9 cellular contexts compared by ENCODE assay signal in the genomic region with DNA sequence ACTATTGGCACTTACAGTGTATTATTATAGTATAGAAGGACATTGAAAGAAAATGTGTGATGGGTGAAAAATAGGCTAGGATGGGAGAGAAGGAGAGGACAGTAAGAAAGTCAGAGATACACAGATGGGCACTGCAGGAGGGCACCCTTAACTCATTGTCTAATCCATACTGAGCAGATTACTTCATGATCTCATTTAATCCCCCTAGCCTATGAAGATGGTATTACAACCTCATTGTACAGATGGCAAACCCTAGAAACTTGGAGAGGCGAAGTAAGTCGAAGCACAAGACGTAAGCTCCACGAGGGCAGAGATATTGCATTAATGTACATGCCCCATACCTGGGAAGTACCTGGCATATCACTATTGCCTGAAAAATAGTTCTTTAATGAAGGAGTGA.
DNase-seq lines count a peak whose midpoint lies in the region; ATAC-seq, FAIRE-seq and TF ChIP-seq lines count a peak whose summit lies in the region.
"Had no signal": no experiment of that assay in that cellular context is flagged by ENCODE, and none has a peak within 500 bp of the region (broad histone marks: within the 10 kb centered on the region; RNA-seq: fewer than 3 reads in every experiment).

No MANE protein-coding gene starts in this region.

- no peaks in the 10 kb centered on the region for H4K20me1 ChIP-seq in H1 (replicated peaks in 1 of 2; ENCODE audit: control insufficient read depth in 1 of 2, insufficient read depth in 2 of 2, low read length in 2 of 2)

- H2AFZ ChIP-seq in H1 (ENCODE audit: low read length): no peak overlapping the region

- DNase-seq in LoVo (ENCODE audit: low spot score) (peak; percentile 4), H1 (ENCODE audit: low read depth in 1 of 2, low spot score in 2 of 2) (no peak), occipital lobe (lab: John Stamatoyannopoulos, UW) (no peak), NCI-H1048 (lab: John Stamatoyannopoulos, UW) (no peak)
- DNase-seq in T-helper 2 cell treated with Interferon-gamma antibody and Interleukin-4, amounts not matched to agents 5 μg/mL and 100 μg/mL, for 36 hours (ENCODE audit: low spot score): no peak
- DNase-seq: activated CD8-positive, alpha-beta memory T cell treated with anti-CD3 and anti-CD28 coated beads, Interleukin-2, amount 50 U/mL, for 48 hours had no signal

- no peak overlapping the region for H3K9ac ChIP-seq in H1 (replicated peaks in 1 of 4; ENCODE audit: extremely low read depth in 1 of 4, low read depth in 3 of 4, low read length in 3 of 4)

- WGBS in H1 (ENCODE audit: extremely low coverage in 1 of 2, insufficient coverage in 1 of 2, insufficient read length in 1 of 2, insufficient replicate concordance in 2 of 2, low coverage in 1 of 2, low lambda C conversion rate in 2 of 2, missing lambda C conversion rate in 1 of 2), 2 experiments: 81% methylated on average over 4 of the region's 4 CpGs; no CpG with 5 or more reads in 1 of the 2 experiments

- no peaks in the 10 kb centered on the region for H3K4me1 ChIP-seq in H1 (replicated peaks in 1 of 4; ENCODE audit: control insufficient read depth in 3 of 4, insufficient read depth in 4 of 4, low read length in 3 of 4)

- peak; percentile 23; a peak in 1 of 4 replicates for TF ChIP-seq RAD21 in H1 (IDR thresholded peaks at IDR 0.05 in 1 of 2, conservative IDR thresholded peaks at IDR 0.05 in 1 of 2; ENCODE audit: low read depth in 2 of 2, low read length in 2 of 2)

- H2BK120ac ChIP-seq in H1 (replicated peaks; ENCODE audit: low read depth, low read length): no peak overlapping the region

- H3K27ac ChIP-seq in 22Rv1: no peak overlapping the region
- no peak overlapping the region for H3K27ac ChIP-seq in H1 (ENCODE audit: low read depth, low read length)

- no peaks in the 10 kb centered on the region for H3K36me3 Mint-ChIP-seq in T-helper 2 cell treated with Interferon-gamma antibody and Interleukin-4, amounts not matched to agents 5 μg/mL and 100 μg/mL, for 36 hours (ENCODE audit: low read depth)

- CTCF ChIA-PET in H1 (lab: Charles Lee; ENCODE audit: partially characterized antibody): interaction anchor here (0.5 to 3.5 kb wide), 18 partner anchors 9 to 419 kb away, joined by 3 to 26 read pairs (median 3); no protein-coding TSS in a partner anchor

- H2BK15ac ChIP-seq in H1 (ENCODE audit: low read length): no peak overlapping the region

- no peaks in the 10 kb centered on the region for H3K27me3 Mint-ChIP-seq in T-helper 2 cell treated with Interferon-gamma antibody and Interleukin-4, amounts not matched to agents 5 μg/mL and 100 μg/mL, for 36 hours (ENCODE audit: low read depth)

- no peak overlapping the region for H3K14ac ChIP-seq in H1 (ENCODE audit: insufficient read length)

- TF ChIP-seq EP300 in H1 (IDR thresholded peaks at IDR 0.05; ENCODE audit: borderline replicate concordance in 1 of 2, low read depth in 2 of 2, low read length in 2 of 2): no peak

- H4K8ac ChIP-seq in H1 (ENCODE audit: extremely low read depth, insufficient read depth, low read length): no peak overlapping the region

- no peaks in the 10 kb centered on the region for H3K4me1 Mint-ChIP-seq in T-helper 2 cell treated with Interferon-gamma antibody and Interleukin-4, amounts not matched to agents 5 μg/mL and 100 μg/mL, for 36 hours (ENCODE audit: low read depth)

- H3K23ac ChIP-seq in H1 (ENCODE audit: insufficient read length): no peak overlapping the region

- peak; percentile 44 for TF ChIP-seq CTCF in 22Rv1 (IDR thresholded peaks at IDR 0.05)
- TF ChIP-seq CTCF in GM12874 (IDR thresholded peaks at IDR 0.05; ENCODE audit: insufficient read depth, low read depth, low read length): peak; percentile 36; the same call in 1 of the 2 replicates
- TF ChIP-seq CTCF in H1 (IDR thresholded peaks at IDR 0.05; ENCODE audit: control extremely low read depth in 1 of 3, insufficient read depth in 1 of 3, low read depth in 1 of 3, low read length in 3 of 3): peak in 1 of 3 experiments; percentile 53; a peak in 1 of 4 replicates

- no peaks in the 10 kb centered on the region for H3K79me2 ChIP-seq in H1 (ENCODE audit: control insufficient read depth in 1 of 2, insufficient read depth in 2 of 2, low read length in 2 of 2)

- H2BK5ac ChIP-seq in H1 (ENCODE audit: low read depth, low read length): no peak overlapping the region

- H3K18ac ChIP-seq in H1 (ENCODE audit: extremely low read depth, low read length): no peak overlapping the region

- H3K27ac Mint-ChIP-seq in T-helper 2 cell treated with Interferon-gamma antibody and Interleukin-4, amounts not matched to agents 5 μg/mL and 100 μg/mL, for 36 hours: no peak overlapping the region

- no peaks in the 10 kb centered on the region for H3K9me3 ChIP-seq in H1 (ENCODE audit: insufficient read depth in 2 of 2, low read depth in 1 of 2, low read length in 1 of 2)

- no peak overlapping the region for H3K4ac ChIP-seq in H1 (replicated peaks; ENCODE audit: insufficient read length, low read depth, low read length)

- no peak overlapping the region for H4K5ac ChIP-seq in H1 (ENCODE audit: insufficient read length, low read depth, low read length)

- no peak overlapping the region for H3K4me3 ChIP-seq in H1 (ENCODE audit: extremely low read depth in 1 of 4, insufficient read depth in 2 of 4, low read depth in 3 of 4, low read length in 4 of 4)

- H3K27me3 ChIP-seq in H1 (replicated peaks in 1 of 4; ENCODE audit: control insufficient read depth in 3 of 4, extremely low read depth in 1 of 4, insufficient read depth in 3 of 4, low read length in 3 of 4): no peaks in the 10 kb centered on the region

- no peaks in the 10 kb centered on the region for H3K9me3 Mint-ChIP-seq in T-helper 2 cell treated with Interferon-gamma antibody and Interleukin-4, amounts not matched to agents 5 μg/mL and 100 μg/mL, for 36 hours

- no peak overlapping the region for H2BK12ac ChIP-seq in H1 (ENCODE audit: low read depth, low read length)

- no peak overlapping the region for H3K4me3 Mint-ChIP-seq in T-helper 2 cell treated with Interferon-gamma antibody and Interleukin-4, amounts not matched to agents 5 μg/mL and 100 μg/mL, for 36 hours

- TF ChIP-seq POLR2A in H1 (IDR thresholded peaks at IDR 0.05; ENCODE audit: control extremely low read depth in 1 of 2, low read depth in 2 of 2, low read length in 2 of 2): no peak

- no peak overlapping the region for H3K56ac ChIP-seq in H1 (replicated peaks; ENCODE audit: insufficient read length, low read depth, low read length)

- POLR2A ChIA-PET in H1 (lab: Charles Lee; ENCODE audit: partially characterized antibody): no interaction called here

- no peaks in the 10 kb centered on the region; the same call in 1 of the 2 replicates for H3K23me2 ChIP-seq in H1 (ENCODE audit: low read depth, low read length)

- no peak overlapping the region for H3K4me2 ChIP-seq in H1 (ENCODE audit: insufficient read depth in 1 of 2, low read depth in 2 of 2, low read length in 2 of 2)

- H2BK20ac ChIP-seq in H1 (ENCODE audit: low read length): no peak overlapping the region

- no peak for ATAC-seq in GM18498 (IDR thresholded peaks at IDR 0.05; ENCODE audit: unreplicated experiment)

- no peaks in the 10 kb centered on the region for H3K36me3 ChIP-seq in H1 (ENCODE audit: control insufficient read depth in 2 of 4, insufficient read depth in 4 of 4, low read length in 3 of 4)

- H4K91ac ChIP-seq in H1 (replicated peaks; ENCODE audit: insufficient read length, low read length): no peak overlapping the region

- no peak overlapping the region for H2AK5ac ChIP-seq in H1 (ENCODE audit: low read depth, low read length)

- peak; percentile 62 for FAIRE-seq in H1 (lab: Jason Lieb, UNC)

- no peaks in the 10 kb centered on the region for H3K79me1 ChIP-seq in H1 (ENCODE audit: low read depth, low read length)

TF ChIP-seq in H1, 55 proteins besides CTCF, POLR2A, EP300 and RAD21:
- TF ChIP-seq CTBP2 (IDR thresholded peaks at IDR 0.05; ENCODE audit: borderline replicate concordance, insufficient read depth, insufficient read length, low read length) (no peak), TAF7 (optimal IDR thresholded peaks at IDR 0.05; ENCODE audit: borderline replicate concordance, low read depth, low read length) (no peak), TAF1 (IDR thresholded peaks at IDR 0.05; ENCODE audit: low read depth, low read length) (no peak), TCF12 (IDR thresholded peaks at IDR 0.05; ENCODE audit: low read depth, low read length) (no peak)
TF ChIP-seq in H1: peak in this region for 0.
